Comparison of ENCODE assay signal across 18 cellular contexts in the genomic region with DNA sequence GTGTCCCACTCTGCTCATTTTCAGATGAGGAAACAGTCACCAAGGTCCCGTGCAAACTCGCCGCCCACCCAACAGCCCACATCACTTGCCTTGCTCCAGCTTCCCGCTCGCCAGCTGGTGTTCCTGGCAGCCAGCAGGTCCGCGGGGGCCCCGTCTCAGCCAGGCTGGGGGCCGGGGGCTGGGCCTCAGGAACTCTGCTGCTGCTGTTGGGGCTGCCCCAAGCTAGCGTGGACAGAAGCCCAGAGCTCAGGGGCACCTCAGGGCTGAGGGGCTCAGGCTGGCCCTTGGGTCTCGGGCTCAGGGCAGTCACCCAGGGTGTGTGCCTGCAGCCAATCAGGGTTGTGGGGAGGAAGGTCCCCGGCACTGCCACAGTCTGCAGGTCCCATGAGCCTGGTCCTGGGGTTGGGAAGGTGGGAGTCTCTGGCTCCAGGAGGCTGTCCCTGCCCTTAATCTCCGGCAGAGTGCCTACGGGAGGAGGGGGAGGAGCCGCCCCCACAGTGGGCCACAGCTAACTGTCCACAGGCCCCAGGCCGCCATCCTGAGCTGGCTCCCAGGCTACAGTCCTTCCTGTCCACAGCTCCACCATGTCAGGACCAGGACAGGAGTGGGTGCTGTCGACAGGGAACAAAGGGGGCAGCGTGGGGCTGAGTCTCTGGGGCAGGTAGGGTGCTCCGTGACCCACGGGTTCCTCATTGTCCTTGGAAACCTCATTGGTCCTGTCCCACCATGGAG.
DNase-seq lines count a peak whose midpoint lies in the region; ATAC-seq, FAIRE-seq and TF ChIP-seq lines count a peak whose summit lies in the region.
"Had no signal": no experiment of that assay in that cellular context is flagged by ENCODE, and none has a peak within 500 bp of the region (broad histone marks: within the 10 kb centered on the region; RNA-seq: fewer than 3 reads in every experiment).

No MANE protein-coding gene starts in this region.

- peaks cover 0 to 6% (median 0%) of the 10 kb centered on the region in 7 donors for H3K4me1 Mint-ChIP-seq in naive thymus-derived CD4-positive, alpha-beta T cell
- H3K4me1 Mint-ChIP-seq: activated naive CD4-positive, alpha-beta T cell treated with anti-CD3 and anti-CD28 coated beads, Interleukin-2, amount 10 ng/mL, durations not matched to agents 7 days and 5 days had no signal

- H3K36me3 Mint-ChIP-seq in naive thymus-derived CD4-positive, alpha-beta T cell: peaks cover 0 to 8% (median 0%) of the 10 kb centered on the region in 5 donors

- no peaks in the 10 kb centered on the region for H3K9me3 Mint-ChIP-seq in naive thymus-derived CD4-positive, alpha-beta T cell
- H3K9me3 Mint-ChIP-seq: activated naive CD4-positive, alpha-beta T cell treated with anti-CD3 and anti-CD28 coated beads, Interleukin-2, amount 10 ng/mL, durations not matched to agents 7 days and 5 days; effector memory CD8-positive, alpha-beta T cell; stimulated activated naive CD8-positive, alpha-beta T cell treated with anti-CD3 and anti-CD28 coated beads, Interleukin-15, Interleukin-2, amounts not matched to agents 100 ng/mL and 50 ng/mL, for 24 hours had no signal

- H3K36me3 ChIP-seq in GM23248 (ENCODE audit: low read depth): peaks cover 7% of the 10 kb centered on the region; the same call in 1 of the 2 replicates
- peaks cover 0 to 24% (median 16%) of the 10 kb centered on the region in 4 donors for H3K36me3 ChIP-seq in esophagus muscularis mucosa
- H3K36me3 ChIP-seq in HepG2 (replicated peaks in 1 of 2; ENCODE audit: control insufficient read depth in 1 of 2, insufficient read depth in 2 of 2, low read length in 2 of 2): peaks cover 2 to 4% of the 10 kb centered on the region in 2 experiments; a peak in 2 of 5 replicates
- H3K36me3 ChIP-seq in small intestine (ENCODE audit: control insufficient read depth in 2 of 2, insufficient read depth in 2 of 2, low read length in 2 of 2): peaks cover 0 to 4% of the 10 kb centered on the region in 2 donors
- peaks cover 0 to 7% (median 0%) of the 10 kb centered on the region in 3 experiments for H3K36me3 ChIP-seq in naive thymus-derived CD4-positive, alpha-beta T cell (ENCODE audit: control insufficient read depth in 2 of 3, insufficient read depth in 3 of 3, low read length in 3 of 3)

- 37 to 39% methylated on average over 20 of the region's 20 CpGs for WGBS in GM23248 (ENCODE audit: low coverage in 1 of 2, low lambda C conversion rate in 2 of 2, missing lambda C conversion rate in 2 of 2), 2 experiments
- 69% methylated on average over 9 of the region's 20 CpGs for WGBS in esophagus muscularis mucosa
- WGBS in HepG2 (ENCODE audit: low lambda C conversion rate): 82% methylated on average over 11 of the region's 20 CpGs
- WGBS in small intestine, 3 donors: 66 to 71% (median 67%) methylated on average over 17 to 20 of the region's 20 CpGs

- H3K4me3 ChIP-seq in GM23248 (0 out of 2 replicates have a peak overlapping the region, but pooled peaks have one; percentile 13), esophagus muscularis mucosa (no peak overlapping the region), HepG2 (replicated peaks in 1 of 3; ENCODE audit: insufficient read depth in 1 of 3, low read depth in 2 of 3, low read length in 3 of 3) (no peak overlapping the region), small intestine (ENCODE audit: low read depth in 1 of 2, low read length in 2 of 2) (no peak overlapping the region)
- no peak overlapping the region for H3K4me3 ChIP-seq in naive thymus-derived CD4-positive, alpha-beta T cell (ENCODE audit: low read length)

- TF ChIP-seq POLR2A in esophagus muscularis mucosa (IDR thresholded peaks at IDR 0.05; ENCODE audit: low read depth) (no peak), HepG2 (IDR thresholded peaks at IDR 0.05; ENCODE audit: insufficient read depth in 1 of 2, low read depth in 2 of 2, low read length in 2 of 2) (no peak), GM12892 (IDR thresholded peaks at IDR 0.05; ENCODE audit: low read depth, low read length) (no peak)

- H3K27me3 Mint-ChIP-seq in naive thymus-derived CD4-positive, alpha-beta T cell: no peaks in the 10 kb centered on the region
- H3K27me3 Mint-ChIP-seq: activated naive CD4-positive, alpha-beta T cell treated with anti-CD3 and anti-CD28 coated beads, Interleukin-2, amount 10 ng/mL, durations not matched to agents 7 days and 5 days; effector memory CD8-positive, alpha-beta T cell; stimulated activated naive CD8-positive, alpha-beta T cell treated with anti-CD3 and anti-CD28 coated beads, Interleukin-15, Interleukin-2, amounts not matched to agents 100 ng/mL and 50 ng/mL, for 24 hours had no signal

- H3K9me3 ChIP-seq in GM23248 (ENCODE audit: low read depth): no peaks in the 10 kb centered on the region
- no peaks in the 10 kb centered on the region for H3K9me3 ChIP-seq in esophagus muscularis mucosa
- H3K9me3 ChIP-seq in HepG2 (ENCODE audit: low read length): no peaks in the 10 kb centered on the region
- H3K9me3 ChIP-seq in small intestine (ENCODE audit: control insufficient read depth, low read depth): no peaks in the 10 kb centered on the region
- no peaks in the 10 kb centered on the region for H3K9me3 ChIP-seq in naive thymus-derived CD4-positive, alpha-beta T cell (ENCODE audit: control insufficient read depth in 2 of 3, low read length in 3 of 3)

- peaks cover 14% of the 10 kb centered on the region for H3K4me1 ChIP-seq in GM23248 (ENCODE audit: insufficient read depth)
- peaks cover 6 to 30% (median 20%) of the 10 kb centered on the region in 4 donors for H3K4me1 ChIP-seq in esophagus muscularis mucosa
- H3K4me1 ChIP-seq in HepG2 (ENCODE audit: insufficient read depth, low read length): peaks cover 47% of the 10 kb centered on the region
- H3K4me1 ChIP-seq in small intestine (ENCODE audit: control insufficient read depth in 2 of 2, insufficient read depth in 1 of 2, low read depth in 1 of 2, low read length in 1 of 2): no peaks in the 10 kb centered on the region
- H3K4me1 ChIP-seq in naive thymus-derived CD4-positive, alpha-beta T cell (ENCODE audit: control insufficient read depth in 2 of 2, insufficient read depth in 2 of 2, low read length in 2 of 2): no peaks in the 10 kb centered on the region

- H3K27me3 ChIP-seq in GM23248 (replicated peaks; ENCODE audit: insufficient read depth) (no peaks in the 10 kb centered on the region), esophagus muscularis mucosa (no peaks in the 10 kb centered on the region), HepG2 (ENCODE audit: control insufficient read depth in 1 of 2, insufficient read depth in 2 of 2, low read length in 2 of 2) (peaks cover 0 to under 1% of the 10 kb centered on the region in 2 experiments; a peak in 1 of 5 replicates), small intestine (ENCODE audit: control insufficient read depth in 2 of 2, insufficient read depth in 2 of 2, low read length in 2 of 2) (no peaks in the 10 kb centered on the region)
- no peaks in the 10 kb centered on the region for H3K27me3 ChIP-seq in naive thymus-derived CD4-positive, alpha-beta T cell (ENCODE audit: control insufficient read depth in 2 of 2, insufficient read depth in 2 of 2, low read length in 2 of 2)

- POLR2A ChIA-PET in HepG2 (lab: Yijun Ruan, JAX): interaction anchor here (0.5 kb wide), 1 partner anchor 22 kb away, joined by 3 read pairs; no protein-coding TSS in a partner anchor
- POLR2A ChIA-PET in naive thymus-derived CD4-positive, alpha-beta T cell (lab: Charles Lee): no interaction called here

- intact Hi-C loops in esophagus muscularis mucosa (cut with DNase I) (no loop called here), HepG2 (cut with micrococcal nuclease; ENCODE audit: unreplicated experiment) (no loop called here)
- intact Hi-C loops in naive thymus-derived CD4-positive, alpha-beta T cell (cut with micrococcal nuclease): no loop called here

- H3K9ac ChIP-seq in GM23248 (peak overlapping the region; percentile 52), HepG2 (ENCODE audit: insufficient read depth, low read depth, low read length) (no peak overlapping the region)
- H3K9ac ChIP-seq: KMS-11 had no signal

- no peak for TF ChIP-seq RAD21 in HepG2 (CRISPR knock-in tag; IDR thresholded peaks at IDR 0.05)

- peak; percentile 10 for ATAC-seq in HepG2
- no peak for ATAC-seq in naive thymus-derived CD4-positive, alpha-beta T cell
- ATAC-seq: effector memory CD8-positive, alpha-beta T cell had no signal

- TF ChIP-seq CTCF in esophagus muscularis mucosa (IDR thresholded peaks at IDR 0.05) (no peak), HepG2 (CRISPR knock-in tag; IDR thresholded peaks at IDR 0.05) (no peak)

- H3K9me2 ChIP-seq in GM23248 (ENCODE audit: insufficient read depth): no peaks in the 10 kb centered on the region

- FAIRE-seq in HepG2 (lab: Jason Lieb, UNC): no peak
- no peak for FAIRE-seq in small intestine (lab: Jason Lieb, UNC)
- no peak for FAIRE-seq in GM12892 (lab: Jason Lieb, UNC)
- FAIRE-seq: frontal cortex had no signal

- H3K79me2 ChIP-seq in GM23248 (ENCODE audit: insufficient read depth) (no peaks in the 10 kb centered on the region), HepG2 (ENCODE audit: insufficient read depth, low read length) (no peaks in the 10 kb centered on the region)

- H3K4me2 ChIP-seq in GM23248 (ENCODE audit: unreplicated experiment): peak overlapping the region; percentile 54
- no peak overlapping the region for H3K4me2 ChIP-seq in HepG2 (ENCODE audit: low read depth, low read length)
- H3K4me2 ChIP-seq: KMS-11 had no signal

- CTCF ChIA-PET in HepG2 (lab: Yijun Ruan, JAX; ENCODE audit: low intra/inter-chr PET ratio, low total read pairs): no interaction called here
- CTCF ChIA-PET in naive thymus-derived CD4-positive, alpha-beta T cell (lab: Charles Lee): no interaction called here

- H3K27ac ChIP-seq in GM23248: peak overlapping the region; percentile 55
- H3K27ac ChIP-seq in esophagus muscularis mucosa (replicated peaks in 1 of 4): peak overlapping the region; percentile 47 to 76 (median 60)
- H3K27ac ChIP-seq in HepG2 (ENCODE audit: extremely low read length, insufficient read depth, low read length): no peak overlapping the region
- peak overlapping the region; percentile 14 to 78 for H3K27ac ChIP-seq in small intestine (ENCODE audit: low read depth in 1 of 2, low read length in 1 of 2)
- H3K27ac ChIP-seq in naive thymus-derived CD4-positive, alpha-beta T cell (ENCODE audit: low read depth, low read length): no peak overlapping the region
- H3K27ac ChIP-seq: HL-60, KMS-11 had no signal

- BruUV-seq in HepG2 (replicated peaks; lab: Mats Ljungman, UMichigan): no TSS peak

- TF ChIP-seq EP300 in esophagus muscularis mucosa (IDR thresholded peaks at IDR 0.05): no peak
- TF ChIP-seq EP300 in HepG2 (IDR thresholded peaks at IDR 0.05; ENCODE audit: low read depth in 2 of 2, low read length in 2 of 2): no peak
- no peak for TF ChIP-seq EP300 in HepG2 (CRISPR knock-in tag; IDR thresholded peaks at IDR 0.05; ENCODE audit: borderline replicate concordance)

- peak; percentile 48 for DNase-seq in GM23248
- DNase-seq in esophagus muscularis mucosa (ENCODE audit: extremely low spot score): no peak
- DNase-seq in HepG2 (ENCODE audit: low spot score): no peak
- DNase-seq in small intestine: no peak
- DNase-seq in activated CD8-positive, alpha-beta memory T cell treated with anti-CD3 and anti-CD28 coated beads, Interleukin-2, amount 50 U/mL, for 4 hours: no peak
- no peak for DNase-seq in GM12892 (ENCODE audit: insufficient read length)
- no peak for DNase-seq in activated naive CD4-positive, alpha-beta T cell treated with Interleukin-2 at 50 U/mL for 16 hours
- no peak for DNase-seq in naive thymus-derived CD4-positive, alpha-beta T cell
- DNase-seq: activated CD4-positive, alpha-beta T cell treated with anti-CD3 and anti-CD28 coated beads for 1 hour; activated naive CD4-positive, alpha-beta T cell treated with anti-CD3 and anti-CD28 coated beads, Interleukin-2, amount 10 ng/mL, durations not matched to agents 7 days and 5 days; effector memory CD8-positive, alpha-beta T cell; NCI-H1105 treated with DMSO at 0.1 percent for 48 hours; NCI-H345; occipital lobe had no signal

- peak overlapping the region in 1 of 9 donors; percentile 51 for H3K27ac Mint-ChIP-seq in naive thymus-derived CD4-positive, alpha-beta T cell
- H3K27ac Mint-ChIP-seq: activated naive CD4-positive, alpha-beta T cell treated with anti-CD3 and anti-CD28 coated beads, Interleukin-2, amount 10 ng/mL, durations not matched to agents 7 days and 5 days; stimulated activated naive CD8-positive, alpha-beta T cell treated with anti-CD3 and anti-CD28 coated beads, Interleukin-15, Interleukin-2, amounts not matched to agents 100 ng/mL and 50 ng/mL, for 24 hours had no signal

- H2AFZ ChIP-seq in GM23248: no peak overlapping the region
- H2AFZ ChIP-seq in HepG2 (ENCODE audit: low read length): no peak overlapping the region

- H4K20me1 ChIP-seq in GM23248 (ENCODE audit: insufficient read depth) (no peaks in the 10 kb centered on the region), HepG2 (ENCODE audit: insufficient read depth, low read length) (no peaks in the 10 kb centered on the region)

- in situ Hi-C loops in GM23248 (cut with MboI): no loop called here
- in situ Hi-C loops in HepG2 (cut with HindIII; ENCODE audit: extremely low pct_ligation_motif_present, low pct_unique_long_range_greater_than_20kb): no loop called here

- peaks cover 13% of the 10 kb centered on the region for H3F3A ChIP-seq in GM23248 (ENCODE audit: insufficient read depth)

- no peak overlapping the region for H3K4me3 Mint-ChIP-seq in naive thymus-derived CD4-positive, alpha-beta T cell
- H3K4me3 Mint-ChIP-seq: activated naive CD4-positive, alpha-beta T cell treated with anti-CD3 and anti-CD28 coated beads, Interleukin-2, amount 10 ng/mL, durations not matched to agents 7 days and 5 days; effector memory CD8-positive, alpha-beta T cell; stimulated activated naive CD8-positive, alpha-beta T cell treated with anti-CD3 and anti-CD28 coated beads, Interleukin-15, Interleukin-2, amounts not matched to agents 100 ng/mL and 50 ng/mL, for 24 hours had no signal

Comparison
In these comparisons a context has a peak if more than half of its experiments do, and no peak if none do; other contexts are left out.
1. H3K27ac ChIP-seq: peak in GM23248 (single experiment), esophagus muscularis mucosa (4 of 4) and small intestine (2 of 2); none in HepG2 (single experiment) and naive thymus-derived CD4-positive, alpha-beta T cell (single experiment).